ENCODE assay signal across 18 cellular contexts in the genomic region with DNA sequence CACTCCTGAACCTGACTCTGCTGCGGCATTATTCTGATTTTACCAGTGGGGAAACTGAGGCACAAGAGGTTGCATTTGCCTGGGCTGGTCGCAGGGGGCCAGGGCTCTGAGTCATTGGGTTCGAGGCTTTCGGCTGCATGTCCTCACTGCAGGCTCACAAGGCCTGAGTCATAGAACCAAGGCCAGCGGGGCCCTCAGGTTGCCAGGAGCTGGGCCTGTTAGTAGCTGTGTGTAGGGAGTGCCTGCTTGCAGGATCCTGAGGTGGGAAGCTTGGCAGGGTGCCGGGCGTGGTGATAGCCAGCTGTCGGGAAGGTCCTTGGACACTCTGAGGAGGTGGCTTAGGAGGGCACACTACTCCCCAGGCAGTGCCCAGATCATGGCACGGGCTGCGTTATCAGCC. TPM values are rescaled to one million over a fixed set of nuclear protein-coding genes. Genes with fewer than 3 reads are reported as not detected.
"Had no signal": no experiment of that assay in that cellular context is flagged by ENCODE, and none has a peak within 500 bp of the region (broad histone marks: within the 10 kb centered on the region; RNA-seq: fewer than 3 reads in every experiment).

No MANE protein-coding gene starts in this region.

- H3K27ac ChIP-seq: foreskin keratinocyte, prostate gland, right atrium auricular region, tibial nerve, uterus had no signal

- H3K36me3 ChIP-seq: uterus had no signal

- DNase-seq: activated CD4-positive, alpha-beta T cell treated with anti-CD3 and anti-CD28 coated beads for 36 hours; activated CD4-positive, alpha-beta T cell treated with anti-CD3 and anti-CD28 coated beads, Interleukin-2, amount 50 U/mL, for 48 hours; activated naive CD8-positive, alpha-beta T cell treated with anti-CD3 and anti-CD28 coated beads for 36 hours; activated T-cell treated with anti-CD3 and anti-CD28 coated beads for 4 hours; effector memory CD8-positive, alpha-beta T cell; hypothalamus; midbrain; stimulated activated CD4-positive, alpha-beta T cell treated with anti-CD3 and anti-CD28 coated beads, Interleukin-2, amount 100 ng/mL, for 24 hours; stimulated activated naive CD8-positive, alpha-beta T cell treated with anti-CD3 and anti-CD28 coated beads, Interleukin-15, Interleukin-2, amounts not matched to agents 100 U/mL and 50 U/mL, for 24 hours; substantia nigra; uterus had no signal

- H3K27me3 ChIP-seq: foreskin keratinocyte, right atrium auricular region, tibial nerve, uterus had no signal

- H3K9me3 ChIP-seq: prostate gland, right atrium auricular region, tibial nerve, uterus had no signal

- H3K4me3 ChIP-seq: prostate gland, right atrium auricular region, tibial nerve, uterus had no signal

- ATAC-seq: activated CD4-positive, alpha-beta T cell treated with anti-CD3 and anti-CD28 coated beads for 36 hours; effector memory CD8-positive, alpha-beta T cell; foreskin keratinocyte; left lobe of liver; stimulated activated naive CD8-positive, alpha-beta T cell treated with anti-CD3 and anti-CD28 coated beads, Interleukin-15, Interleukin-2, amounts not matched to agents 100 U/mL and 50 U/mL, for 24 hours had no signal

- H3K4me1 ChIP-seq: foreskin keratinocyte, prostate gland, tibial nerve, uterus had no signal

RNA-seq across cellular contexts. Expression of a gene that starts 21.6 kb away (rescaled TPM):
- total RNA-seq: activated CD4-positive, alpha-beta T cell treated with anti-CD3 and anti-CD28 coated beads for 36 hours; activated naive CD8-positive, alpha-beta T cell treated with anti-CD3 and anti-CD28 coated beads for 36 hours; foreskin keratinocyte had no signal
- polyA plus RNA-seq: foreskin keratinocyte, keratinocyte, neural cell had no signal
